In genomic region chr3:170909129-170909903, GRCh38 we compare ENCODE assay signal across 9 cellular contexts. TPM values are rescaled to one million over a fixed set of nuclear protein-coding genes. Genes with fewer than 3 reads are reported as not detected.
DNase-seq lines count a peak whose midpoint lies in the region; ATAC-seq, FAIRE-seq and TF ChIP-seq lines count a peak whose summit lies in the region.
"Had no signal": no experiment of that assay in that cellular context is flagged by ENCODE, and none has a peak within 500 bp of the region (broad histone marks: within the 10 kb centered on the region; RNA-seq: fewer than 3 reads in every experiment).

No MANE protein-coding gene starts in this region.

- DNase-seq in heart left ventricle (peak in 1 of 5 donors; percentile 7), right atrium auricular region (ENCODE audit: low spot score) (no peak), ascending aorta (ENCODE audit: low spot score in 2 of 2) (no peak), left lung (no peak), urothelium cell line (ENCODE audit: low spot score) (peak; percentile 57), DMS 273 (lab: John Stamatoyannopoulos, UW; ENCODE audit: unreplicated experiment) (no peak)

- ATAC-seq in heart left ventricle (no peak), left lung (peak; percentile 4), GM21360 (IDR thresholded peaks at IDR 0.05; ENCODE audit: unreplicated experiment) (no peak), HG03135 (IDR thresholded peaks at IDR 0.05; ENCODE audit: unreplicated experiment) (no peak)

- no peaks in the 10 kb centered on the region for H3K36me3 ChIP-seq in heart left ventricle
- no peaks in the 10 kb centered on the region for H3K36me3 ChIP-seq in right atrium auricular region
- H3K36me3 ChIP-seq in ascending aorta: no peaks in the 10 kb centered on the region
- no peaks in the 10 kb centered on the region for H3K36me3 ChIP-seq in left lung

- no peaks in the 10 kb centered on the region for H3K27me3 ChIP-seq in heart left ventricle
- H3K27me3 ChIP-seq in right atrium auricular region: no peaks in the 10 kb centered on the region
- no peaks in the 10 kb centered on the region for H3K27me3 ChIP-seq in ascending aorta
- H3K27me3 ChIP-seq in left lung: peaks cover 0 to 31% of the 10 kb centered on the region in 2 donors

- FAIRE-seq in urothelium cell line (lab: Jason Lieb, UNC): no peak

- intact Hi-C loops in heart left ventricle (cut with DNase I): loop anchor here in 2 of 10 donors (5.0 kb wide), 1 partner anchor 37 kb away; the partner anchor contains the start of gene RPL22L1 (in 2 of the 2)
- intact Hi-C loops in ascending aorta (cut with DNase I): loop anchor here (2.0 to 5.0 kb wide), 2 partner anchors 39 to 167 kb away; partner anchors contain the start of gene RPL22L1
- intact Hi-C loops in left lung (cut with DNase I): no loop called here

- H3K4me1 ChIP-seq in heart left ventricle: peaks cover 0 to 24% (median 13%) of the 10 kb centered on the region in 12 donors
- peaks cover 0 to 19% of the 10 kb centered on the region in 2 donors for H3K4me1 ChIP-seq in right atrium auricular region
- H3K4me1 ChIP-seq in ascending aorta: peaks cover 0 to 6% of the 10 kb centered on the region in 2 donors
- peaks cover 0 to 13% of the 10 kb centered on the region in 2 donors for H3K4me1 ChIP-seq in left lung

- H3K27ac ChIP-seq in heart left ventricle (peak overlapping the region in 5 of 12 donors; percentile 18 to 73 (median 68)), right atrium auricular region (peak overlapping the region in 1 of 2 donors; percentile 80), ascending aorta (peak overlapping the region; percentile 79 to 85), left lung (peak overlapping the region in 1 of 2 donors; percentile 15)
- H3K27ac ChIP-seq: VCaP had no signal

- peaks cover 0 to 31% (median 16%) of the 10 kb centered on the region in 12 donors for H3K9me3 ChIP-seq in heart left ventricle
- peaks cover 0 to 11% of the 10 kb centered on the region in 2 donors for H3K9me3 ChIP-seq in right atrium auricular region
- H3K9me3 ChIP-seq in ascending aorta: peaks cover 15 to 23% of the 10 kb centered on the region in 2 donors
- peaks cover 0 to 22% of the 10 kb centered on the region in 2 donors for H3K9me3 ChIP-seq in left lung

- 82 to 92% (median 86%) methylated on average over 9 to 17 of the region's 17 CpGs for WGBS in heart left ventricle, 4 donors

- H3K4me3 ChIP-seq in heart left ventricle (peak overlapping the region in 9 of 12 donors; percentile 59 to 92 (median 79)), right atrium auricular region (peak overlapping the region in 1 of 2 donors; percentile 85), ascending aorta (peak overlapping the region; percentile 86 to 95), left lung (peak overlapping the region in 1 of 2 donors; percentile 56)

- no peak for TF ChIP-seq POLR2A in heart left ventricle (IDR thresholded peaks at IDR 0.05)

- TF ChIP-seq CTCF in heart left ventricle (IDR thresholded peaks at IDR 0.05) (no peak), right atrium auricular region (IDR thresholded peaks at IDR 0.05) (no peak), ascending aorta (IDR thresholded peaks at IDR 0.05) (no peak), left lung (IDR thresholded peaks at IDR 0.05) (no peak)

RNA-seq across cellular contexts. Expression of gene EIF5A2, which starts 0.9 kb away (rescaled TPM):
- total RNA-seq in heart left ventricle (10 to 100 TPM in 5 of 9 donors, 1 to 10 TPM in 4; 3.9 to 13.9 (median 10.0) TPM), right atrium auricular region (1 to 10 TPM; 4.2 to 5.0 TPM), ascending aorta (28.6 TPM), left lung (1 to 10 TPM; 7.6 to 8.2 TPM)
- polyA plus RNA-seq in heart left ventricle: 1 to 10 TPM; 1.6 to 6.6 TPM

RNA-seq across cellular contexts. Expression of gene RPL22L1, which starts 39.3 kb away (rescaled TPM):
- total RNA-seq in heart left ventricle: 10 to 100 TPM in 7 of 9 donors, 1 to 10 TPM in 2; 8.6 to 34.2 (median 16.9) TPM
- polyA plus RNA-seq in heart left ventricle: 10 to 100 TPM; 57.1 to 97.3 TPM
- 10 to 100 TPM; 22.3 to 51.2 TPM for total RNA-seq in right atrium auricular region
- 39.2 TPM for total RNA-seq in ascending aorta
- 100 to 1,000 TPM in 1 of 2 donors, 10 to 100 TPM in 1; 41.1 to 115 TPM for total RNA-seq in left lung
